Comparison of ENCODE assay signal across 8 cellular contexts in the genomic region with DNA sequence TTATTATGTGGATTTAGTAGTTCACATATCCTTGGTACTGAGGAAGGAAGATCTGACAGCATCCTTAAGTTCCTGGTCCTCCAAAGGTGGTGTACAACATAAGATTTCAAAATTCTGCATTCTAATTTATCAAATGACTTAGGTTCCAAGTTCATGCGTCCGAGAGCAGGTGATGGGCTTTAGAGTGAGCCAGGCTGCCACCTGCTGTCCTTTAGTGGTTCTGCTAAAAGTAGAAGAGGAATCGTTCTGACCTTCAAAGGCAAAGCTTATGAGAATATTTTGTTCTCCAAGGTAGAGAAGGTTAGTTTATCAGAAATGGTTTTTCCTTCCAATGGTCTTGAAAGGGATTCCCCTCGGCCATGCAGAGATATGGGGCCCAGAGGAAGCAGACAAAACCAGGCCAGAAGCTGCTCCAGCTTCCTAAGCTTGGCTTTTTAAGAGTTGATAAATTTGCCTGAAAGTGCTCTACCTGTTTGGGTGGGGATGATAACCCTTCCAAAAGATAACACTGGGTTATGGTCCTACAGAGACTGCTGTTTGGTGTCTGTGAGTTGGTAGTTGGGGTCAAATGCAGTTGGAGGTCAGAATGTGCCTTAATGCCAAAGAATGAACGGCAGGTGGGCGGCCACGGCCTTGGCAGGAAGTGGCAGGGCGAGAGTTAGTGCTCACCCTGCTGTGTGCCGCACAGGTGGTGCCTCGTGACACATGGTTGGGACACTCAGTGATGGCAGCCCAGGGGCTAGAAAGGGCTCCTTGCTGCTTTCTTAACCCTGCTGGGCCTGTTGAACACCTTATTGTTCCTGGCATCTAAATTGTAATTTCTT. TPM values are rescaled to one million over a fixed set of nuclear protein-coding genes. Genes with fewer than 3 reads are reported as not detected.
DNase-seq lines count a peak whose midpoint lies in the region; ATAC-seq and TF ChIP-seq lines count a peak whose summit lies in the region.

No MANE protein-coding gene starts in this region.

- no peaks in the 10 kb centered on the region for H3K9me3 ChIP-seq in NT2/D1 (ENCODE audit: insufficient read depth, low read length)
- H3K9me3 ChIP-seq in esophagus muscularis mucosa, result no peaks in the 10 kb centered on the region
- no peaks in the 10 kb centered on the region for H3K9me3 ChIP-seq in tibial artery

- H3K36me3 Mint-ChIP-seq in CD14-positive monocyte (peaks cover 13 to 23% of the 10 kb centered on the region in 2 donors), nephron progenitor cell (ENCODE audit: low read depth) (peaks cover 16% of the 10 kb centered on the region)

- peak overlapping the region in 2 of 7 donors; percentile 31 to 61 for H3K27ac Mint-ChIP-seq in CD14-positive monocyte
- peak overlapping the region; percentile 34 for H3K27ac Mint-ChIP-seq in nephron progenitor cell

- peak; percentile 64 for DNase-seq in CD14-positive monocyte (ENCODE audit: low spot score)
- DNase-seq in HPDE6-E6E7 (ENCODE audit: extremely low spot score), result peak; percentile 43
- DNase-seq in NT2/D1 (ENCODE audit: low read depth, low spot score), result peak; percentile 77
- peak; percentile 55 for DNase-seq in activated T-cell treated with anti-CD3 and anti-CD28 coated beads for 4 hours
- DNase-seq in esophagus muscularis mucosa (ENCODE audit: extremely low spot score), result peak; percentile 93
- DNase-seq in nephron progenitor cell, result peak; percentile 48
- peak; percentile 66 to 75 for DNase-seq in tibial artery

- H3K9me3 Mint-ChIP-seq in CD14-positive monocyte (no peaks in the 10 kb centered on the region), nephron progenitor cell (no peaks in the 10 kb centered on the region)

- no peak overlapping the region for H3K4me3 ChIP-seq in NT2/D1 (ENCODE audit: insufficient read length, low read depth)
- H3K4me3 ChIP-seq in esophagus muscularis mucosa, result no peak overlapping the region
- H3K4me3 ChIP-seq in tibial artery, result no peak overlapping the region

- no peaks in the 10 kb centered on the region for H3K27me3 ChIP-seq in NT2/D1 (ENCODE audit: insufficient read depth, insufficient read length)
- H3K27me3 ChIP-seq in esophagus muscularis mucosa, result no peaks in the 10 kb centered on the region
- H3K27me3 ChIP-seq in tibial artery, result no peaks in the 10 kb centered on the region

- no peak for TF ChIP-seq POLR2A in esophagus muscularis mucosa (IDR thresholded peaks at IDR 0.05; ENCODE audit: low read depth)

- H3K27me3 Mint-ChIP-seq in CD14-positive monocyte (ENCODE audit: low read depth in 3 of 3) (no peaks in the 10 kb centered on the region), nephron progenitor cell (ENCODE audit: low read depth, poor library complexity) (peaks cover 15% of the 10 kb centered on the region)

- peaks cover 24% of the 10 kb centered on the region for H3K36me3 ChIP-seq in NT2/D1 (ENCODE audit: insufficient read depth, insufficient read length, low read length)
- H3K36me3 ChIP-seq in esophagus muscularis mucosa, result peaks cover 3 to 21% (median 11%) of the 10 kb centered on the region in 4 donors
- H3K36me3 ChIP-seq in tibial artery, result peaks cover 0 to 18% (median 11%) of the 10 kb centered on the region in 3 donors

- ATAC-seq in GM19351 (IDR thresholded peaks at IDR 0.05; ENCODE audit: unreplicated experiment), result no peak

- TF ChIP-seq CTCF in CD14-positive monocyte (IDR thresholded peaks at IDR 0.05) (peak; percentile 88), esophagus muscularis mucosa (IDR thresholded peaks at IDR 0.05) (peak; percentile 79 to 92 (median 80)), nephron progenitor cell (IDR thresholded peaks at IDR 0.05) (peak; percentile 67), tibial artery (IDR thresholded peaks at IDR 0.05) (peak; percentile 81 to 95)

- 37% methylated on average over 10 of the region's 10 CpGs for WGBS in esophagus muscularis mucosa

- no peak for TF ChIP-seq EP300 in esophagus muscularis mucosa (IDR thresholded peaks at IDR 0.05)

- intact Hi-C loops in CD14-positive monocyte (cut with micrococcal nuclease) (loop anchor here in 1 of 2 donors (1.0 kb wide), 1 partner anchor 138 kb away; no protein-coding TSS in a partner anchor), esophagus muscularis mucosa (cut with DNase I) (loop anchor here (1.0 kb wide), 1 partner anchor 139 kb away; no protein-coding TSS in a partner anchor), tibial artery (cut with DNase I; ENCODE audit: low total_unique reads) (loop anchor here (5.0 to 10.0 kb wide), 2 partner anchors 159 to 483 kb away; no protein-coding TSS in a partner anchor)

- peak overlapping the region in 1 of 4 donors; percentile 19 for H3K27ac ChIP-seq in esophagus muscularis mucosa (replicated peaks in 1 of 4)
- no peak overlapping the region for H3K27ac ChIP-seq in tibial artery

- H3K4me1 Mint-ChIP-seq in CD14-positive monocyte (peaks cover 22% of the 10 kb centered on the region), nephron progenitor cell (peaks cover 70% of the 10 kb centered on the region)

- no peak overlapping the region for H3K9ac ChIP-seq in NT2/D1 (ENCODE audit: insufficient read length, low read depth)

- H3K4me3 Mint-ChIP-seq in CD14-positive monocyte (no peak overlapping the region), nephron progenitor cell (no peak overlapping the region)

- peaks cover 35% of the 10 kb centered on the region for H3K4me1 ChIP-seq in NT2/D1 (ENCODE audit: insufficient read depth, insufficient read length)
- H3K4me1 ChIP-seq in esophagus muscularis mucosa, result peaks cover 27 to 46% (median 31%) of the 10 kb centered on the region in 4 donors
- peaks cover 0 to 14% (median 9%) of the 10 kb centered on the region in 4 donors for H3K4me1 ChIP-seq in tibial artery

RNA-seq across cellular contexts. Expression of a gene that starts 29.0 kb away (rescaled TPM):
- polyA plus RNA-seq in CD14-positive monocyte, result not detected
- total RNA-seq in esophagus muscularis mucosa, result under 1 TPM in 1 of 4 donors, not detected in 3; 0.17 TPM

Comparison
In these comparisons a context has a peak if more than half of its experiments do, and no peak if none do; other contexts are left out.
1. DNase-seq: peak in every context shown above with its lines; median percentile 93 in esophagus muscularis mucosa; 77 in NT2/D1; 70 in tibial artery; 64 in CD14-positive monocyte; 55 in activated T-cell treated with anti-CD3 and anti-CD28 coated beads for 4 hours; 48 in nephron progenitor cell; 43 in HPDE6-E6E7.